In genomic region chr7:3495530-3495929, GRCh38 we compare ENCODE assay signal across 18 cellular contexts.
DNase-seq lines count a peak whose midpoint lies in the region; ATAC-seq and TF ChIP-seq lines count a peak whose summit lies in the region.
"Had no signal": no experiment of that assay in that cellular context is flagged by ENCODE, and none has a peak within 500 bp of the region (broad histone marks: within the 10 kb centered on the region; RNA-seq: fewer than 3 reads in every experiment).

No MANE protein-coding gene starts in this region.

- H3K4me1 ChIP-seq in Panc1 (ENCODE audit: control insufficient read depth, insufficient read depth, low read length), result peaks cover 32% of the 10 kb centered on the region
- H3K4me1 ChIP-seq in right cardiac atrium (ENCODE audit: control insufficient read depth, insufficient read depth, low read length), result peaks cover 2% of the 10 kb centered on the region
- H3K4me1 ChIP-seq in lower lobe of right lung, result no peaks in the 10 kb centered on the region

- intact Hi-C loops in Panc1 (cut with micrococcal nuclease; ENCODE audit: unreplicated experiment), result no loop called here
- intact Hi-C loops in right cardiac atrium (cut with DNase I), result no loop called here
- intact Hi-C loops in lower lobe of right lung (cut with DNase I), result no loop called here

- POLR2A ChIA-PET in Panc1 (lab: Charles Lee), result interaction anchor here (0.7 kb wide), 1 partner anchor 68 kb away, joined by 6 read pairs; no protein-coding TSS in a partner anchor

- TF ChIP-seq CTCF in Panc1 (IDR thresholded peaks at IDR 0.05) (no peak), choroid plexus epithelial cell (conservative IDR thresholded peaks at IDR 0.05; ENCODE audit: low read depth, low read length) (no peak), lower lobe of right lung (IDR thresholded peaks at IDR 0.05) (no peak)

- H3K9me3 ChIP-seq in Panc1 (ENCODE audit: control insufficient read depth, insufficient read depth, low read depth, low read length), result peaks cover 8% of the 10 kb centered on the region; the same call in 1 of the 2 replicates
- no peaks in the 10 kb centered on the region for H3K9me3 ChIP-seq in right cardiac atrium (ENCODE audit: control insufficient read depth, low read length)
- peaks cover 10% of the 10 kb centered on the region for H3K9me3 ChIP-seq in lower lobe of right lung

- H3K4me3 ChIP-seq in Panc1 (ENCODE audit: low read depth in 2 of 2, low read length in 2 of 2) (no peak overlapping the region), choroid plexus epithelial cell (ENCODE audit: low read depth, low read length) (no peak overlapping the region), right cardiac atrium (ENCODE audit: low read length) (no peak overlapping the region), lower lobe of right lung (no peak overlapping the region)
- H3K4me3 ChIP-seq: PC-9 had no signal

- DNase-seq in Panc1 (ENCODE audit: low read depth, low spot score) (no peak), choroid plexus epithelial cell (ENCODE audit: low read depth) (peak; percentile 5), right cardiac atrium (peak; percentile 21 to 50 (median 49)), retina (peak; percentile 23), lower lobe of right lung (no peak), HuH-7.5 (ENCODE audit: low spot score) (no peak), NOMO-1 (lab: John Stamatoyannopoulos, UW; ENCODE audit: unreplicated experiment in 2 of 2) (no peak), C1 segment of cervical spinal cord (lab: John Stamatoyannopoulos, UW) (no peak)
- DNase-seq: Caco-2; CD4-positive, CD25-positive, alpha-beta regulatory T cell; DMS153; GOT3; KG1; NCI-H1048; NCI-H146; NCI-H2081; NCI-H748 treated with DMSO at 0.1 percent for 48 hours; PC-9 had no signal

- in situ Hi-C loops in Panc1 (cut with HindIII; ENCODE audit: low pct_unique_long_range_greater_than_20kb, low sequenced_read_pairs), result no loop called here

- ATAC-seq in Panc1, result peak; percentile 58; the same call in 1 of the 2 replicates
- peak; percentile 51 to 64 for ATAC-seq in right cardiac atrium
- no peak for ATAC-seq in lower lobe of right lung

- no peaks in the 10 kb centered on the region for H3K36me3 ChIP-seq in Panc1 (ENCODE audit: control insufficient read depth, insufficient read depth, low read length)
- H3K36me3 ChIP-seq in lower lobe of right lung, result no peaks in the 10 kb centered on the region

- peak overlapping the region; percentile 35; the same call in 1 of the 2 replicates for H3K27ac ChIP-seq in Panc1 (ENCODE audit: low read length)
- H3K27ac ChIP-seq in right cardiac atrium (ENCODE audit: low read length), result no peak overlapping the region
- no peak overlapping the region for H3K27ac ChIP-seq in lower lobe of right lung
- H3K27ac ChIP-seq: PC-9 had no signal

- 42% methylated on average over 12 of the region's 12 CpGs for WGBS in right cardiac atrium

- BruUV-seq in Panc1 (replicated peaks; lab: Mats Ljungman, UMichigan), result no TSS peak

- H3K27me3 ChIP-seq in Panc1 (ENCODE audit: control insufficient read depth, insufficient read depth, low read length) (no peaks in the 10 kb centered on the region), right cardiac atrium (ENCODE audit: control insufficient read depth, insufficient read depth) (no peaks in the 10 kb centered on the region), lower lobe of right lung (ENCODE audit: low read depth) (no peaks in the 10 kb centered on the region)

- CTCF ChIA-PET in Panc1 (lab: Charles Lee), result interaction anchor here (0.7 kb wide), 1 partner anchor 14 kb away, joined by 3 read pairs; no protein-coding TSS in a partner anchor

Comparison
In these comparisons a context has a peak if more than half of its experiments do, and no peak if none do; other contexts are left out.
1. ATAC-seq: peak in Panc1 (single experiment) and right cardiac atrium (2 of 2); none in lower lobe of right lung (0 of 2).
2. DNase-seq: peak in choroid plexus epithelial cell (single experiment), right cardiac atrium (3 of 3) and retina (single experiment); none in Panc1 (single experiment), lower lobe of right lung (single experiment), HuH-7.5 (single experiment), NOMO-1 (0 of 2) and C1 segment of cervical spinal cord (0 of 14).